Comparison of ENCODE assay signal across 1 cellular context in genomic region chr10:21535494-21535818, GRCh38.
TF ChIP-seq lines count a peak whose summit lies in the region.

No MANE protein-coding gene starts in this region.

TF ChIP-seq in H1, 55 proteins besides CTCF, POLR2A, EP300 and RAD21 (continued from another document):
- TF ChIP-seq BCL11A (IDR thresholded peaks at IDR 0.05; ENCODE audit: low read depth in 2 of 2, low read length in 2 of 2) (no peak), MAX (IDR thresholded peaks at IDR 0.05) (no peak), EZH2 (IDR thresholded peaks at IDR 0.05; ENCODE audit: low read depth, low read length, severe bottlenecking) (no peak), SP4 (IDR thresholded peaks at IDR 0.05; ENCODE audit: low read length) (no peak), YY1 (IDR thresholded peaks at IDR 0.05; ENCODE audit: low read depth, low read length) (no peak)
TF ChIP-seq in H1: peak in this region for 0.
